In the genomic region with DNA sequence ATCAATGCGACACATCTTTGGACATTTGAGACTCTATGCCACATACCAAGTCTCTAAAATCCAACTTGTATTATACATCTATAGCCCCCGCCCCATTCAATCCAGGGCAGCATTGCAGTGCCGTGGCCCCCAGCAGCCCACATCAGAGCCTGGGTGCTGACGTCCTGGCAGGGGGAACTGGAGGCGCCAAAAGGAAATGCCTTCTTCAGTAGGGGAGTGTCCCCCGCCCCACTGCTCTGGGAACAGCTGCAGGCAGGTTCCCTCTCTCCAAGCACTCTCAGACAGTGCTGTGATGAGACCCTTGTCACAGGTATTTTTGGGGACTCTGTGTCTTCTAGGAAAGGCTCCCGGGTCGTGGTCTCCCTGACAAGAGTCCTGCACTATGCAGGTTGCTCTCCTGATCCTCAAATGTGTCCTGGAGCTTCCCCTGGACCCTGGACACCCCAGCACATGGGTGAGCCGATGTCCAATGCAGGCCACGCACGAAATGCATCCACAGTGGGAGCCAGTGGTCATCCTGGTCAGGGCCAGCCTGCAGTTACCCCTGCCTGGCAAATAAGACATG, we compare ENCODE assay signal across 19 cellular contexts.
DNase-seq lines count a peak whose midpoint lies in the region; ATAC-seq and TF ChIP-seq lines count a peak whose summit lies in the region.
"Had no signal": no experiment of that assay in that cellular context is flagged by ENCODE, and none has a peak within 500 bp of the region (broad histone marks: within the 10 kb centered on the region; RNA-seq: fewer than 3 reads in every experiment).

No MANE protein-coding gene starts in this region.

- H3K27me3 Mint-ChIP-seq in osteocyte (ENCODE audit: unreplicated experiment), result peaks cover 30% of the 10 kb centered on the region

- CTCF ChIA-PET in Panc1 (lab: Charles Lee) (no interaction called here), HEK293T (lab: Yijun Ruan, JAX) (no interaction called here)

- H3K9me3 Mint-ChIP-seq in osteocyte (ENCODE audit: unreplicated experiment), result no peaks in the 10 kb centered on the region
- H3K9me3 Mint-ChIP-seq: HFFc6 had no signal

- peaks cover 1% of the 10 kb centered on the region for H3K4me1 Mint-ChIP-seq in osteocyte (ENCODE audit: unreplicated experiment)
- H3K4me1 Mint-ChIP-seq: CD4-positive, CD25-positive, alpha-beta regulatory T cell; CD8-positive, alpha-beta memory T cell had no signal

- H3K4me1 ChIP-seq in right atrium auricular region (no peaks in the 10 kb centered on the region), left ventricle myocardium inferior (no peaks in the 10 kb centered on the region), Panc1 (ENCODE audit: control insufficient read depth, insufficient read depth, low read length) (no peaks in the 10 kb centered on the region), lower lobe of right lung (no peaks in the 10 kb centered on the region)
- H3K4me1 ChIP-seq: BE2C had no signal

- ATAC-seq in Panc1 (peak; percentile 26; the same call in 1 of the 2 replicates), lower lobe of right lung (no peak)

- intact Hi-C loops in left ventricle myocardium inferior (cut with micrococcal nuclease) (no loop called here), Panc1 (cut with micrococcal nuclease; ENCODE audit: unreplicated experiment) (no loop called here), lower lobe of right lung (cut with DNase I) (no loop called here)

- H3K27ac Mint-ChIP-seq in osteocyte (ENCODE audit: unreplicated experiment), result no peak overlapping the region
- H3K27ac Mint-ChIP-seq: CD4-positive, CD25-positive, alpha-beta regulatory T cell; HFFc6 had no signal

- TF ChIP-seq CTCF in right atrium auricular region (IDR thresholded peaks at IDR 0.05) (no peak), left ventricle myocardium inferior (IDR thresholded peaks at IDR 0.05; ENCODE audit: borderline replicate concordance) (no peak), Panc1 (IDR thresholded peaks at IDR 0.05) (no peak), coronary artery (IDR thresholded peaks at IDR 0.05) (no peak), osteocyte (IDR thresholded peaks at IDR 0.05) (no peak), lower lobe of right lung (IDR thresholded peaks at IDR 0.05) (no peak)

- H3K4me3 Mint-ChIP-seq in osteocyte (ENCODE audit: unreplicated experiment), result no peak overlapping the region
- H3K4me3 Mint-ChIP-seq: CD4-positive, CD25-positive, alpha-beta regulatory T cell; CD8-positive, alpha-beta memory T cell; HFFc6 had no signal

- H3K36me3 ChIP-seq in right atrium auricular region (no peaks in the 10 kb centered on the region), left ventricle myocardium inferior (no peaks in the 10 kb centered on the region), Panc1 (ENCODE audit: control insufficient read depth, insufficient read depth, low read length) (no peaks in the 10 kb centered on the region), lower lobe of right lung (no peaks in the 10 kb centered on the region)
- H3K36me3 ChIP-seq: BE2C had no signal

- H3K27me3 ChIP-seq in right atrium auricular region (no peaks in the 10 kb centered on the region), left ventricle myocardium inferior (ENCODE audit: low read depth) (peaks cover 24% of the 10 kb centered on the region), Panc1 (ENCODE audit: control insufficient read depth, insufficient read depth, low read length) (peaks cover 6% of the 10 kb centered on the region; the same call in 1 of the 2 replicates), lower lobe of right lung (ENCODE audit: low read depth) (peaks cover 29% of the 10 kb centered on the region)

- H3K4me3 ChIP-seq in right atrium auricular region (no peak overlapping the region), left ventricle myocardium inferior (no peak overlapping the region), Panc1 (ENCODE audit: low read depth in 2 of 2, low read length in 2 of 2) (no peak overlapping the region), coronary artery (no peak overlapping the region), lower lobe of right lung (no peak overlapping the region)
- H3K4me3 ChIP-seq: GM23248 had no signal

- H3K27ac ChIP-seq in right atrium auricular region (no peak overlapping the region), left ventricle myocardium inferior (replicated peaks) (no peak overlapping the region), Panc1 (ENCODE audit: low read length) (no peak overlapping the region), coronary artery (no peak overlapping the region), lower lobe of right lung (no peak overlapping the region)
- H3K27ac ChIP-seq: GM23248 had no signal

- BruUV-seq in Panc1 (replicated peaks; lab: Mats Ljungman, UMichigan), result no TSS peak

- POLR2A ChIA-PET in Panc1 (lab: Charles Lee), result no interaction called here
- POLR2A ChIA-PET in HEK293T (lab: Yijun Ruan, JAX), result no interaction called here

- H3K9me3 ChIP-seq in right atrium auricular region (no peaks in the 10 kb centered on the region), left ventricle myocardium inferior (replicated peaks) (peaks cover 8% of the 10 kb centered on the region), Panc1 (ENCODE audit: control insufficient read depth, insufficient read depth, low read depth, low read length) (peaks cover 5% of the 10 kb centered on the region; the same call in 1 of the 2 replicates), lower lobe of right lung (peaks cover 7% of the 10 kb centered on the region)
- H3K9me3 ChIP-seq: BE2C had no signal

- no peaks in the 10 kb centered on the region for H3K36me3 Mint-ChIP-seq in osteocyte (ENCODE audit: unreplicated experiment)
- H3K36me3 Mint-ChIP-seq: CD4-positive, CD25-positive, alpha-beta regulatory T cell had no signal

- in situ Hi-C loops in Panc1 (cut with HindIII; ENCODE audit: low pct_unique_long_range_greater_than_20kb, low sequenced_read_pairs), result no loop called here

- DNase-seq in right atrium auricular region (ENCODE audit: low spot score), result peak; percentile 42
- DNase-seq in left ventricle myocardium inferior, result no peak
- DNase-seq in Panc1 (ENCODE audit: low read depth, low spot score), result no peak
- peak; percentile 45 for DNase-seq in coronary artery (ENCODE audit: low spot score)
- peak; percentile 76 for DNase-seq in osteocyte (ENCODE audit: extremely low spot score, unreplicated experiment)
- DNase-seq in NCI-H2081 (lab: John Stamatoyannopoulos, UW), result no peak
- no peak for DNase-seq in lower lobe of right lung
- no peak for DNase-seq in HEK293T (ENCODE audit: extremely low spot score)
- DNase-seq: ACHN; BE2C; C1 segment of cervical spinal cord; CD4-positive, CD25-positive, alpha-beta regulatory T cell; CD8-positive, alpha-beta memory T cell; COR-L47; DMS 273 treated with DMSO at 0.1 percent for 48 hours; DMS53; HCEC 1CT; HFFc6 had no signal

TF ChIP-seq in HEK293T, 16 proteins besides CTCF, POLR2A, EP300 and RAD21:
- no peak for TF ChIP-seq TARDBP (IDR thresholded peaks at IDR 0.05)
- TF ChIP-seq FOXA1 (IDR thresholded peaks at IDR 0.05), result no peak
- no peak for TF ChIP-seq SUZ12 (IDR thresholded peaks at IDR 0.05)
- TF ChIP-seq, protein P1, sequence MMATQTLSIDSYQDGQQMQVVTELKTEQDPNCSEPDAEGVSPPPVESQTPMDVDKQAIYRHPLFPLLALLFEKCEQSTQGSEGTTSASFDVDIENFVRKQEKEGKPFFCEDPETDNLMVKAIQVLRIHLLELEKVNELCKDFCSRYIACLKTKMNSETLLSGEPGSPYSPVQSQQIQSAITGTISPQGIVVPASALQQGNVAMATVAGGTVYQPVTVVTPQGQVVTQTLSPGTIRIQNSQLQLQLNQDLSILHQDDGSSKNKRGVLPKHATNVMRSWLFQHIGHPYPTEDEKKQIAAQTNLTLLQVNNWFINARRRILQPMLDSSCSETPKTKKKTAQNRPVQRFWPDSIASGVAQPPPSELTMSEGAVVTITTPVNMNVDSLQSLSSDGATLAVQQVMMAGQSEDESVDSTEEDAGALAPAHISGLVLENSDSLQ (IDR thresholded peaks at IDR 0.05), result no peak
- no peak for TF ChIP-seq FOXM1 (IDR thresholded peaks at IDR 0.05; ENCODE audit: borderline replicate concordance)
- TF ChIP-seq CTBP1 (IDR thresholded peaks at IDR 0.05; ENCODE audit: borderline replicate concordance), result no peak
- no peak for TF ChIP-seq FOXK2 (IDR thresholded peaks at IDR 0.05)
- TF ChIP-seq HDGF (IDR thresholded peaks at IDR 0.05; ENCODE audit: borderline replicate concordance), result no peak
- no peak for TF ChIP-seq LEF1 (IDR thresholded peaks at IDR 0.05; ENCODE audit: borderline replicate concordance)
- no peak for TF ChIP-seq BHLHE40 (IDR thresholded peaks at IDR 0.05; ENCODE audit: borderline replicate concordance)
- TF ChIP-seq NFRKB (IDR thresholded peaks at IDR 0.05), result no peak
- TF ChIP-seq L3MBTL2 (conservative IDR thresholded peaks at IDR 0.05), result no peak
- TF ChIP-seq ELF4 (IDR thresholded peaks at IDR 0.05), result no peak
- no peak for TF ChIP-seq SP1 (IDR thresholded peaks at IDR 0.05)
- TF ChIP-seq ARNT (IDR thresholded peaks at IDR 0.05), result no peak
- no peak for TF ChIP-seq ZNF384 (IDR thresholded peaks at IDR 0.05)
TF ChIP-seq in HEK293T: peak in this region for 0.

Comparison
In these comparisons a context has a peak if more than half of its experiments do, and no peak if none do; other contexts are left out.
1. DNase-seq: peak in right atrium auricular region (single experiment), coronary artery (single experiment) and osteocyte (single experiment); none in left ventricle myocardium inferior (single experiment), Panc1 (single experiment), NCI-H2081 (0 of 2), lower lobe of right lung (single experiment) and HEK293T (single experiment).